17 cellular contexts compared by ENCODE assay signal in genomic region chr13:93925976-93926375, GRCh38.
"Had no signal": no experiment of that assay in that cellular context is flagged by ENCODE, and none has a peak within 500 bp of the region (broad histone marks: within the 10 kb centered on the region; RNA-seq: fewer than 3 reads in every experiment).

No MANE protein-coding gene starts in this region.

- DNase-seq: activated CD4-positive, alpha-beta T cell treated with anti-CD3 and anti-CD28 coated beads for 1 hour; activated T-cell treated with anti-CD3 and anti-CD28 coated beads, Interleukin-2, amount 50 U/mL, for 24 hours; aorta; dermis blood vessel endothelial cell; effector CD8-positive, alpha-beta T cell; foreskin keratinocyte; kidney; lower lobe of right lung; natural killer cell; ovary; stimulated activated CD4-positive, alpha-beta T cell treated with anti-CD3 and anti-CD28 coated beads, Interleukin-4, amount 100 ng/mL, for 24 hours; stimulated activated naive CD4-positive, alpha-beta T cell treated with Interleukin-2 at 50 U/mL for 16 hours; upper lobe of left lung had no signal

- H3K9me3 ChIP-seq: ovary, prostate gland had no signal

- H3K36me3 ChIP-seq: lower lobe of right lung, ovary, prostate gland, upper lobe of left lung had no signal

- H3K4me3 ChIP-seq: lower lobe of right lung, ovary, prostate gland, upper lobe of left lung had no signal

- H3K4me1 ChIP-seq: foreskin keratinocyte, lower lobe of right lung, prostate gland, upper lobe of left lung had no signal

- ATAC-seq: activated naive CD4-positive, alpha-beta T cell treated with anti-CD3 and anti-CD28 coated beads, Interleukin-2, amount 50 U/mL, for 72 hours; activated T-helper 17 cell treated with anti-CD3 and anti-CD28 coated beads, Interleukin-2, amount 50 U/mL, for 72 hours; foreskin keratinocyte; left lobe of liver; lower lobe of right lung; natural killer cell had no signal

- H3K27ac ChIP-seq: foreskin keratinocyte, lower lobe of right lung, ovary, prostate gland, upper lobe of left lung had no signal

- H3K27me3 ChIP-seq: foreskin keratinocyte, ovary, upper lobe of left lung had no signal
